ENCODE assay signal across 14 cellular contexts in genomic region chr6:9646346-9647042, GRCh38.
A peak's percentile ranks its signal among the peaks of the same experiment; 100 is the strongest.
DNase-seq lines count a peak whose midpoint lies in the region; ATAC-seq and TF ChIP-seq lines count a peak whose summit lies in the region.
"Had no signal": no experiment of that assay in that cellular context is flagged by ENCODE, and none has a peak within 500 bp of the region (broad histone marks: within the 10 kb centered on the region; RNA-seq: fewer than 3 reads in every experiment).

No MANE protein-coding gene starts in this region.

- H3K9me3 ChIP-seq in mesenchymal stem cell (ENCODE audit: control insufficient read depth, low read length) (peaks cover 3% of the 10 kb centered on the region), gastrocnemius medialis (no peaks in the 10 kb centered on the region), H9 (ENCODE audit: control insufficient read depth, low read depth, low read length) (no peaks in the 10 kb centered on the region)

- H4K91ac ChIP-seq in mesenchymal stem cell (ENCODE audit: low read length), result no peak overlapping the region
- no peak overlapping the region for H4K91ac ChIP-seq in H9 (ENCODE audit: insufficient read length, low read depth, low read length)

- 92% methylated on average over 4 of the region's 4 CpGs for WGBS in mesenchymal stem cell
- WGBS in H9 (ENCODE audit: extremely low coverage, insufficient read length, low lambda C conversion rate), result no CpG with 5 or more reads among the region's 4 CpGs

- H3K4me3 Mint-ChIP-seq in type B pancreatic cell (no peak overlapping the region), H9 (no peak overlapping the region)
- H3K4me3 Mint-ChIP-seq: activated naive CD4-positive, alpha-beta T cell treated with anti-CD3 and anti-CD28 coated beads, Interleukin-2, amount 10 ng/mL, durations not matched to agents 7 days and 5 days; CD4-positive, CD25-positive, alpha-beta regulatory T cell had no signal

- H4K8ac ChIP-seq in mesenchymal stem cell (ENCODE audit: low read length), result no peak overlapping the region
- H4K8ac ChIP-seq in H9 (replicated peaks; ENCODE audit: insufficient read length, low read depth, low read length), result no peak overlapping the region

- H3K14ac ChIP-seq in mesenchymal stem cell (ENCODE audit: low read length in 2 of 2) (no peak overlapping the region), H9 (ENCODE audit: insufficient read depth, low read length) (no peak overlapping the region)

- no peak overlapping the region for H3K4me2 ChIP-seq in mesenchymal stem cell (ENCODE audit: low read length, poor library complexity, severe bottlenecking)
- no peak overlapping the region for H3K4me2 ChIP-seq in H9 (ENCODE audit: insufficient read depth, insufficient read length, low read length)

- H3K27ac ChIP-seq in mesenchymal stem cell (ENCODE audit: low read length, poor library complexity, severe bottlenecking) (no peak overlapping the region), gastrocnemius medialis (no peak overlapping the region), H9 (ENCODE audit: insufficient read length, low read depth, low read length) (no peak overlapping the region)

- TF ChIP-seq CTCF in NB4 (IDR thresholded peaks at IDR 0.05; ENCODE audit: low read depth, low read length) (no peak), gastrocnemius medialis (IDR thresholded peaks at IDR 0.05 in 4 of 5, conservative IDR thresholded peaks at IDR 0.05 in 1 of 5) (no peak), type B pancreatic cell (conservative IDR thresholded peaks at IDR 0.05) (no peak), H9 (conservative IDR thresholded peaks at IDR 0.05) (no peak)

- H3K36me3 ChIP-seq in mesenchymal stem cell (ENCODE audit: control insufficient read depth in 1 of 2, insufficient read depth in 2 of 2, low read depth in 1 of 2, low read length in 2 of 2), result no peaks in the 10 kb centered on the region
- no peaks in the 10 kb centered on the region for H3K36me3 ChIP-seq in gastrocnemius medialis

- H2AK5ac ChIP-seq in mesenchymal stem cell (ENCODE audit: low read length, severe bottlenecking) (no peak overlapping the region), H9 (ENCODE audit: insufficient read length, low read length) (no peak overlapping the region)

- no peak overlapping the region for H2AFZ ChIP-seq in mesenchymal stem cell (ENCODE audit: low read depth, low read length)
- no peak overlapping the region for H2AFZ ChIP-seq in H9 (ENCODE audit: low read length)

- H3K23ac ChIP-seq in mesenchymal stem cell (ENCODE audit: low read length in 2 of 2) (no peak overlapping the region), H9 (ENCODE audit: insufficient read length, low read depth, low read length) (no peak overlapping the region)

- H3K4me1 Mint-ChIP-seq in type B pancreatic cell (ENCODE audit: unreplicated experiment) (peaks cover 11% of the 10 kb centered on the region), H9 (no peaks in the 10 kb centered on the region)
- H3K4me1 Mint-ChIP-seq: activated naive CD4-positive, alpha-beta T cell treated with anti-CD3 and anti-CD28 coated beads, Interleukin-2, amount 10 ng/mL, durations not matched to agents 7 days and 5 days; CD4-positive, CD25-positive, alpha-beta regulatory T cell had no signal

- ATAC-seq in gastrocnemius medialis, result no peak

- in situ Hi-C loops in gastrocnemius medialis (cut with MboI; ENCODE audit: low sequenced_read_pairs in 4 of 4), result no loop called here

- H3K27me3 Mint-ChIP-seq in type B pancreatic cell (no peaks in the 10 kb centered on the region), H9 (ENCODE audit: low read depth) (no peaks in the 10 kb centered on the region)
- H3K27me3 Mint-ChIP-seq: activated naive CD4-positive, alpha-beta T cell treated with anti-CD3 and anti-CD28 coated beads, Interleukin-2, amount 10 ng/mL, durations not matched to agents 7 days and 5 days; CD4-positive, CD25-positive, alpha-beta regulatory T cell had no signal

- no peaks in the 10 kb centered on the region for H4K20me1 ChIP-seq in H9 (ENCODE audit: control insufficient read depth, insufficient read depth, insufficient read length)

- H2BK12ac ChIP-seq in mesenchymal stem cell (ENCODE audit: low read length in 2 of 2) (no peak overlapping the region), H9 (ENCODE audit: insufficient read length, low read depth, low read length) (no peak overlapping the region)

- H2BK20ac ChIP-seq in H9 (ENCODE audit: low read depth, low read length, poor library complexity, severe bottlenecking), result no peak overlapping the region

- H3K23me2 ChIP-seq in H9 (ENCODE audit: insufficient read length, low read depth, low read length, poor library complexity, severe bottlenecking), result no peaks in the 10 kb centered on the region

- H3K79me1 ChIP-seq in mesenchymal stem cell (replicated peaks; ENCODE audit: low read length, poor library complexity, severe bottlenecking), result no peaks in the 10 kb centered on the region
- H3K79me1 ChIP-seq in H9 (ENCODE audit: insufficient read depth, low read depth, low read length, poor library complexity, severe bottlenecking), result no peaks in the 10 kb centered on the region

- no peak overlapping the region for H3K27ac Mint-ChIP-seq in type B pancreatic cell
- H3K27ac Mint-ChIP-seq in H9, result no peak overlapping the region
- H3K27ac Mint-ChIP-seq: activated naive CD4-positive, alpha-beta T cell treated with anti-CD3 and anti-CD28 coated beads, Interleukin-2, amount 10 ng/mL, durations not matched to agents 7 days and 5 days; CD4-positive, CD25-positive, alpha-beta regulatory T cell had no signal

- H3K9ac ChIP-seq in mesenchymal stem cell (ENCODE audit: low read length) (no peak overlapping the region), H9 (ENCODE audit: extremely low read depth, insufficient read length, low read length) (no peak overlapping the region)

- H4K5ac ChIP-seq in H9 (ENCODE audit: insufficient read length, low read depth, low read length), result no peak overlapping the region

- H3K4ac ChIP-seq in mesenchymal stem cell (ENCODE audit: low read depth in 1 of 2, low read length in 2 of 2) (no peak overlapping the region), H9 (ENCODE audit: low read depth, low read length) (no peak overlapping the region)

- H3K4me1 ChIP-seq in mesenchymal stem cell (ENCODE audit: control insufficient read depth, insufficient read depth, low read depth, low read length) (no peaks in the 10 kb centered on the region), gastrocnemius medialis (no peaks in the 10 kb centered on the region), H9 (ENCODE audit: insufficient read depth, low read length) (no peaks in the 10 kb centered on the region)

- H3T11ph ChIP-seq in H9 (ENCODE audit: low read length), result no peak overlapping the region

- H2BK15ac ChIP-seq in mesenchymal stem cell (ENCODE audit: low read depth, poor library complexity, severe bottlenecking) (no peak overlapping the region), H9 (ENCODE audit: low read depth, low read length) (no peak overlapping the region)

- H3K27me3 ChIP-seq in mesenchymal stem cell (ENCODE audit: control insufficient read depth in 1 of 2, insufficient read depth in 1 of 2, low read length in 2 of 2) (no peaks in the 10 kb centered on the region), gastrocnemius medialis (no peaks in the 10 kb centered on the region), H9 (ENCODE audit: insufficient read depth, low read length) (no peaks in the 10 kb centered on the region)

- intact Hi-C loops in gastrocnemius medialis (cut with DNase I; ENCODE audit: low total_unique reads), result no loop called here

- peak; percentile 66 for DNase-seq in AG20443 (ENCODE audit: low spot score)
- DNase-seq in NB4 (ENCODE audit: low read depth), result peak; percentile 61
- DNase-seq in dermis blood vessel endothelial cell, result peak; percentile 76
- peak; percentile 17 for DNase-seq in mesenchymal stem cell
- DNase-seq in gastrocnemius medialis, result no peak
- no peak for DNase-seq in type B pancreatic cell (ENCODE audit: extremely low spot score, unreplicated experiment)
- DNase-seq in middle frontal gyrus (ENCODE audit: extremely low spot score, low spot score), result no peak
- DNase-seq in H9, result no peak
- DNase-seq: activated CD4-positive, alpha-beta T cell treated with anti-CD3 and anti-CD28 coated beads, Interleukin-2, amount 50 U/mL, for 4 hours; activated naive CD4-positive, alpha-beta T cell treated with anti-CD3 and anti-CD28 coated beads, Interleukin-2, amount 10 ng/mL, durations not matched to agents 7 days and 5 days; CD4-positive, CD25-positive, alpha-beta regulatory T cell; effector CD4-positive, alpha-beta T cell; NCI-H510A treated with DMSO at 0.1 percent for 48 hours; stimulated activated CD4-positive, alpha-beta T cell treated with anti-CD3 and anti-CD28 coated beads, Interleukin-4, amount 100 ng/mL, for 24 hours had no signal

- H3K18ac ChIP-seq in mesenchymal stem cell (ENCODE audit: low read depth in 1 of 2, low read length in 2 of 2) (no peak overlapping the region), H9 (ENCODE audit: insufficient read length, low read depth, low read length) (no peak overlapping the region)

- H3K56ac ChIP-seq in H9 (ENCODE audit: insufficient read length, low read depth, low read length), result no peak overlapping the region

- H3K36me3 Mint-ChIP-seq in type B pancreatic cell, result no peaks in the 10 kb centered on the region
- no peaks in the 10 kb centered on the region for H3K36me3 Mint-ChIP-seq in H9 (ENCODE audit: insufficient read depth in 1 of 3, low read depth in 3 of 3)
- H3K36me3 Mint-ChIP-seq: activated naive CD4-positive, alpha-beta T cell treated with anti-CD3 and anti-CD28 coated beads, Interleukin-2, amount 10 ng/mL, durations not matched to agents 7 days and 5 days; CD4-positive, CD25-positive, alpha-beta regulatory T cell had no signal

- TF ChIP-seq POLR2A in NB4 (IDR thresholded peaks at IDR 0.05; ENCODE audit: extremely low read depth, insufficient read length), result no peak
- TF ChIP-seq POLR2A in gastrocnemius medialis (IDR thresholded peaks at IDR 0.05), result no peak

- no peak overlapping the region for H3K4me3 ChIP-seq in NB4 (ENCODE audit: low read depth, low read length)
- no peak overlapping the region for H3K4me3 ChIP-seq in mesenchymal stem cell (ENCODE audit: insufficient read depth in 1 of 2, low read depth in 1 of 2, low read length in 2 of 2)
- no peak overlapping the region for H3K4me3 ChIP-seq in gastrocnemius medialis

- H3K79me2 ChIP-seq in H9 (ENCODE audit: insufficient read depth, low read length), result no peaks in the 10 kb centered on the region

- H3K9me3 Mint-ChIP-seq in type B pancreatic cell (no peaks in the 10 kb centered on the region), H9 (no peaks in the 10 kb centered on the region)
- H3K9me3 Mint-ChIP-seq: activated naive CD4-positive, alpha-beta T cell treated with anti-CD3 and anti-CD28 coated beads, Interleukin-2, amount 10 ng/mL, durations not matched to agents 7 days and 5 days had no signal

- no peak overlapping the region for H2BK120ac ChIP-seq in mesenchymal stem cell (ENCODE audit: low read depth, low read length)
- no peak overlapping the region for H2BK120ac ChIP-seq in H9 (ENCODE audit: low read depth, low read length, poor library complexity, severe bottlenecking)

- H2BK5ac ChIP-seq in mesenchymal stem cell (ENCODE audit: low read depth, low read length, poor library complexity, severe bottlenecking), result no peak overlapping the region
- no peak overlapping the region for H2BK5ac ChIP-seq in H9 (ENCODE audit: insufficient read length, low read length)

Comparison
In these comparisons a context has a peak if more than half of its experiments do, and no peak if none do; other contexts are left out.
1. DNase-seq: peak in AG20443 (single experiment), NB4 (single experiment), dermis blood vessel endothelial cell (single experiment) and mesenchymal stem cell (single experiment); none in gastrocnemius medialis (0 of 2), type B pancreatic cell (single experiment), middle frontal gyrus (single experiment) and H9 (single experiment).